ENCODE assay signal across 9 cellular contexts in genomic region chr20:32672315-32672981, GRCh38. TPM values are rescaled to one million over a fixed set of nuclear protein-coding genes. Genes with fewer than 3 reads are reported as not detected.
DNase-seq lines count a peak whose midpoint lies in the region; ATAC-seq and TF ChIP-seq lines count a peak whose summit lies in the region.
"Had no signal": no experiment of that assay in that cellular context is flagged by ENCODE, and none has a peak within 500 bp of the region (broad histone marks: within the 10 kb centered on the region; RNA-seq: fewer than 3 reads in every experiment).

No MANE protein-coding gene starts in this region.

- H3K4me3 ChIP-seq in SU-DHL-6 (ENCODE audit: insufficient read depth, low read length, poor library complexity, severe bottlenecking) = no peak overlapping the region
- no peak overlapping the region for H3K4me3 ChIP-seq in CD4-positive, alpha-beta memory T cell (ENCODE audit: low read length in 2 of 2)

- BruUV-seq in Calu3 (replicated peaks; lab: Mats Ljungman, UMichigan) = no TSS peak

- peak overlapping the region; percentile 98 for H3K27ac ChIP-seq in SU-DHL-6 (ENCODE audit: low read depth, low read length)
- H3K27ac ChIP-seq in CD4-positive, alpha-beta memory T cell (ENCODE audit: low read depth, low read length) = no peak overlapping the region
- H3K27ac ChIP-seq: RWPE1 had no signal

- H3K27me3 Mint-ChIP-seq in natural killer cell (ENCODE audit: low read depth in 2 of 2) (no peaks in the 10 kb centered on the region), Calu3 (ENCODE audit: unreplicated experiment) (no peaks in the 10 kb centered on the region)
- H3K27me3 Mint-ChIP-seq in CD4-positive, alpha-beta memory T cell = no peaks in the 10 kb centered on the region

- H3K4me3 Mint-ChIP-seq in natural killer cell = peak overlapping the region; percentile 74
- no peak overlapping the region for H3K4me3 Mint-ChIP-seq in Calu3 (ENCODE audit: low read depth, unreplicated experiment)
- peak overlapping the region in 1 of 8 donors; percentile 26 for H3K4me3 Mint-ChIP-seq in CD4-positive, alpha-beta memory T cell

- no peaks in the 10 kb centered on the region for H4K20me1 ChIP-seq in SU-DHL-6 (ENCODE audit: low read depth, low read length)

- no peaks in the 10 kb centered on the region for H3K36me3 ChIP-seq in SU-DHL-6 (ENCODE audit: low read length)
- no peaks in the 10 kb centered on the region for H3K36me3 ChIP-seq in CD4-positive, alpha-beta memory T cell (ENCODE audit: insufficient read depth, low read length)

- peak; percentile 23 for ATAC-seq in GM18909 (IDR thresholded peaks at IDR 0.05; ENCODE audit: poor library complexity, unreplicated experiment)
- ATAC-seq in HG02678 (IDR thresholded peaks at IDR 0.05; ENCODE audit: unreplicated experiment) = peak; percentile 12
- ATAC-seq in natural killer cell = peak in 1 of 3 donors; percentile 5

- no peaks in the 10 kb centered on the region for H3K79me2 ChIP-seq in SU-DHL-6 (ENCODE audit: insufficient read depth, low read length)

- H3K4me1 ChIP-seq in CD4-positive, alpha-beta memory T cell (ENCODE audit: insufficient read depth, low read length) = peaks cover 12% of the 10 kb centered on the region

- no peaks in the 10 kb centered on the region for H3K9me3 ChIP-seq in SU-DHL-6 (ENCODE audit: insufficient read depth, low read length)
- no peaks in the 10 kb centered on the region for H3K9me3 ChIP-seq in CD4-positive, alpha-beta memory T cell (ENCODE audit: control insufficient read depth in 1 of 2, low read length in 2 of 2)

- H3K9me3 Mint-ChIP-seq in natural killer cell = no peaks in the 10 kb centered on the region
- H3K9me3 Mint-ChIP-seq in Calu3 (ENCODE audit: low read depth, unreplicated experiment) = no peaks in the 10 kb centered on the region
- no peaks in the 10 kb centered on the region for H3K9me3 Mint-ChIP-seq in CD4-positive, alpha-beta memory T cell

- H3F3A ChIP-seq in SU-DHL-6 (ENCODE audit: insufficient read depth) = peaks cover 42% of the 10 kb centered on the region

- H3K4me1 Mint-ChIP-seq in natural killer cell (peaks cover 18 to 31% of the 10 kb centered on the region in 2 donors), Calu3 (ENCODE audit: low read depth, unreplicated experiment) (no peaks in the 10 kb centered on the region)
- peaks cover 3 to 17% (median 9%) of the 10 kb centered on the region in 4 donors for H3K4me1 Mint-ChIP-seq in CD4-positive, alpha-beta memory T cell

- peak overlapping the region; percentile 76 for H2AFZ ChIP-seq in SU-DHL-6 (ENCODE audit: low read depth, low read length, severe bottlenecking)

- H3K4me2 ChIP-seq in SU-DHL-6 (ENCODE audit: low read depth, low read length, poor library complexity, severe bottlenecking) = peak overlapping the region; percentile 71

- POLR2A ChIA-PET in CD4-positive, alpha-beta memory T cell (lab: Charles Lee; ENCODE audit: partially characterized antibody) = interaction anchor here (0.6 kb wide), 1 partner anchor 106 kb away, joined by 3 read pairs; no protein-coding TSS in a partner anchor

- peak overlapping the region; percentile 67 for H3K9ac ChIP-seq in SU-DHL-6 (ENCODE audit: low read length)

- H3K27ac Mint-ChIP-seq in natural killer cell (peak overlapping the region; percentile 61 to 93), Calu3 (ENCODE audit: unreplicated experiment) (no peak overlapping the region)
- peak overlapping the region in 3 of 7 donors; percentile 19 to 53 (median 42) for H3K27ac Mint-ChIP-seq in CD4-positive, alpha-beta memory T cell

- no peaks in the 10 kb centered on the region for H3K27me3 ChIP-seq in SU-DHL-6 (ENCODE audit: low read length)
- H3K27me3 ChIP-seq in CD4-positive, alpha-beta memory T cell (ENCODE audit: insufficient read depth, low read length) = no peaks in the 10 kb centered on the region

- H3K9me2 ChIP-seq in SU-DHL-6 (replicated peaks; ENCODE audit: insufficient read depth, low read length) = no peaks in the 10 kb centered on the region

- DNase-seq in natural killer cell = no peak
- no peak for DNase-seq in Calu3
- DNase-seq in NCI-H187 treated with DMSO at 0.1 percent for 48 hours (lab: John Stamatoyannopoulos, UW) = no peak
- DNase-seq in CD4-positive, alpha-beta memory T cell = no peak
- DNase-seq: cerebellar nuclear complex had no signal

- CTCF ChIA-PET in Calu3 (lab: Charles Lee) = interaction anchor here (0.6 to 3.3 kb wide), 5 partner anchors 52 to 617 kb away, joined by 3 to 85 read pairs (median 4); no protein-coding TSS in a partner anchor
- CTCF ChIA-PET in CD4-positive, alpha-beta memory T cell (lab: Charles Lee; ENCODE audit: partially characterized antibody) = interaction anchor here (0.8 to 13.0 kb wide), 9 partner anchors 9 to 213 kb away, joined by 3 to 422 read pairs (median 3); partner anchors contain the start of gene MAPRE1

- intact Hi-C loops in natural killer cell (cut with micrococcal nuclease) (no loop called here), Calu3 (cut with micrococcal nuclease; ENCODE audit: unreplicated experiment) (loop anchor here (5.0 kb wide), 1 partner anchor 425 kb away; no protein-coding TSS in a partner anchor)
- intact Hi-C loops in CD4-positive, alpha-beta memory T cell (cut with micrococcal nuclease) = loop anchor here (10.0 kb wide), 1 partner anchor 52 kb away; no protein-coding TSS in a partner anchor

- no peaks in the 10 kb centered on the region for H3K36me3 Mint-ChIP-seq in natural killer cell
- no peaks in the 10 kb centered on the region for H3K36me3 Mint-ChIP-seq in Calu3 (ENCODE audit: insufficient read depth, unreplicated experiment)
- H3K36me3 Mint-ChIP-seq in CD4-positive, alpha-beta memory T cell = no peaks in the 10 kb centered on the region

- TF ChIP-seq CTCF in SU-DHL-6 (IDR thresholded peaks at IDR 0.05; ENCODE audit: insufficient read depth, low read length, poor library complexity, severe bottlenecking) (no peak), natural killer cell (IDR thresholded peaks at IDR 0.05) (no peak), Calu3 (IDR thresholded peaks at IDR 0.05; ENCODE audit: unreplicated experiment) (no peak)

RNA-seq across cellular contexts. Expression of gene C20orf203, which starts 1.3 kb away (rescaled TPM):
- total RNA-seq in natural killer cell (under 1 TPM; 0.45 to 0.68 (median 0.61) TPM), Calu3 (2022) (not detected in 2 replicates)
- under 1 TPM in 1 of 2 experiments, not detected in 1; 0.06 TPM for total RNA-seq in CD4-positive, alpha-beta memory T cell
- not detected for polyA plus RNA-seq in CD4-positive, alpha-beta memory T cell
